Comparison of ENCODE assay signal across 10 cellular contexts in genomic region chr11:118051611-118052461, GRCh38. TPM values are rescaled to one million over a fixed set of nuclear protein-coding genes. Genes with fewer than 3 reads are reported as not detected.
DNase-seq lines count a peak whose midpoint lies in the region; ATAC-seq and TF ChIP-seq lines count a peak whose summit lies in the region.
"Had no signal": no experiment of that assay in that cellular context is flagged by ENCODE, and none has a peak within 500 bp of the region (broad histone marks: within the 10 kb centered on the region; RNA-seq: fewer than 3 reads in every experiment).

No MANE protein-coding gene starts in this region.

- H3K4me1 Mint-ChIP-seq in activated CD4-positive, alpha-beta memory T cell treated with anti-CD3 and anti-CD28 coated beads, Interleukin-2, amount 10 ng/mL, durations not matched to agents 7 days and 5 days, result peaks cover 62% of the 10 kb centered on the region
- peaks cover 63% of the 10 kb centered on the region for H3K4me1 Mint-ChIP-seq in stimulated activated effector memory CD8-positive, alpha-beta T cell treated with anti-CD3 and anti-CD28 coated beads, Interleukin-12 subunit alpha, Interleukin-12 subunit beta, amount 100 ng/mL, for 72 hours
- H3K4me1 Mint-ChIP-seq: WTC11 had no signal

- peaks cover 4% of the 10 kb centered on the region for H3K27me3 Mint-ChIP-seq in activated CD4-positive, alpha-beta memory T cell treated with anti-CD3 and anti-CD28 coated beads, Interleukin-2, amount 10 ng/mL, durations not matched to agents 7 days and 5 days

- peak; percentile 81 for DNase-seq in activated CD4-positive, alpha-beta memory T cell treated with anti-CD3 and anti-CD28 coated beads, Interleukin-2, amount 10 ng/mL, durations not matched to agents 7 days and 5 days
- DNase-seq in stimulated activated effector memory CD8-positive, alpha-beta T cell treated with anti-CD3 and anti-CD28 coated beads, Interleukin-12 subunit alpha, Interleukin-12 subunit beta, amount 100 ng/mL, for 72 hours (ENCODE audit: low spot score in 2 of 2), result peak in 1 of 2 donors; percentile 73
- DNase-seq in hepatocyte (ENCODE audit: low spot score), result no peak
- DNase-seq in NCI-H510A (lab: John Stamatoyannopoulos, UW), result no peak
- DNase-seq in anterior cingulate cortex (lab: John Stamatoyannopoulos, UW), result no peak

- no peaks in the 10 kb centered on the region for H3K9me2 ChIP-seq in hepatocyte (replicated peaks; ENCODE audit: insufficient read depth)

- H4K20me1 ChIP-seq in hepatocyte (ENCODE audit: insufficient read depth, poor library complexity, severe bottlenecking), result no peaks in the 10 kb centered on the region

- H2AFZ ChIP-seq in hepatocyte, result no peak overlapping the region

- no peaks in the 10 kb centered on the region for H3K9me3 Mint-ChIP-seq in activated CD4-positive, alpha-beta memory T cell treated with anti-CD3 and anti-CD28 coated beads, Interleukin-2, amount 10 ng/mL, durations not matched to agents 7 days and 5 days
- no peaks in the 10 kb centered on the region for H3K9me3 Mint-ChIP-seq in stimulated activated effector memory CD8-positive, alpha-beta T cell treated with anti-CD3 and anti-CD28 coated beads, Interleukin-12 subunit alpha, Interleukin-12 subunit beta, amount 100 ng/mL, for 72 hours
- H3K9me3 Mint-ChIP-seq: WTC11 had no signal

- CTCF ChIA-PET in activated CD4-positive, alpha-beta memory T cell treated with anti-CD3 and anti-CD28 coated beads, Interleukin-2, amount 10 ng/mL, durations not matched to agents 7 days and 5 days (lab: Charles Lee), result interaction anchor here (0.6 to 9.8 kb wide), 21 partner anchors 21 to 243 kb away, joined by 3 to 333 read pairs (median 14); partner anchors contain the start of genes FXYD2 and IL10RA

- POLR2A ChIA-PET in activated CD4-positive, alpha-beta memory T cell treated with anti-CD3 and anti-CD28 coated beads, Interleukin-2, amount 10 ng/mL, durations not matched to agents 7 days and 5 days (lab: Charles Lee), result interaction anchor here (0.6 to 7.2 kb wide), 20 partner anchors 11 to 626 kb away, joined by 3 to 681 read pairs (median 6); partner anchors contain the start of gene IL10RA

- no peak for TF ChIP-seq CTCF in hepatocyte (IDR thresholded peaks at IDR 0.05; ENCODE audit: poor library complexity)

- H3K27ac Mint-ChIP-seq in activated CD4-positive, alpha-beta memory T cell treated with anti-CD3 and anti-CD28 coated beads, Interleukin-2, amount 10 ng/mL, durations not matched to agents 7 days and 5 days, result peak overlapping the region; percentile 95
- peak overlapping the region; percentile 84 for H3K27ac Mint-ChIP-seq in stimulated activated effector memory CD8-positive, alpha-beta T cell treated with anti-CD3 and anti-CD28 coated beads, Interleukin-12 subunit alpha, Interleukin-12 subunit beta, amount 100 ng/mL, for 72 hours
- H3K27ac Mint-ChIP-seq: WTC11 had no signal

- 93% methylated on average over 16 of the region's 16 CpGs for WGBS in hepatocyte (ENCODE audit: low lambda C conversion rate, missing lambda C conversion rate)

- no peak overlapping the region for H3K4me2 ChIP-seq in hepatocyte

- no peak overlapping the region for H3K4me3 ChIP-seq in hepatocyte

- H3K4me3 Mint-ChIP-seq in activated CD4-positive, alpha-beta memory T cell treated with anti-CD3 and anti-CD28 coated beads, Interleukin-2, amount 10 ng/mL, durations not matched to agents 7 days and 5 days, result peak overlapping the region; percentile 45
- H3K4me3 Mint-ChIP-seq in stimulated activated effector memory CD8-positive, alpha-beta T cell treated with anti-CD3 and anti-CD28 coated beads, Interleukin-12 subunit alpha, Interleukin-12 subunit beta, amount 100 ng/mL, for 72 hours, result peak overlapping the region; percentile 51
- H3K4me3 Mint-ChIP-seq: WTC11 had no signal

- no peaks in the 10 kb centered on the region for H3K9me3 ChIP-seq in hepatocyte (ENCODE audit: low read depth)

- H3K27me3 ChIP-seq in hepatocyte, result no peaks in the 10 kb centered on the region

- H3K4me1 ChIP-seq in hepatocyte (ENCODE audit: insufficient read depth), result no peaks in the 10 kb centered on the region

- ATAC-seq in HG03280 (IDR thresholded peaks at IDR 0.05; ENCODE audit: unreplicated experiment) (peak; percentile 58), esophagus mucosa (peak; percentile 30), GM21825 (IDR thresholded peaks at IDR 0.05; ENCODE audit: unreplicated experiment) (no peak)
- ATAC-seq in stimulated activated effector memory CD8-positive, alpha-beta T cell treated with anti-CD3 and anti-CD28 coated beads, Interleukin-12 subunit alpha, Interleukin-12 subunit beta, amount 100 ng/mL, for 72 hours, result peak; percentile 88
- ATAC-seq: WTC11 had no signal

- no peaks in the 10 kb centered on the region for H3K79me2 ChIP-seq in hepatocyte

- no peaks in the 10 kb centered on the region for H3K36me3 ChIP-seq in hepatocyte (replicated peaks; ENCODE audit: insufficient read depth, low read depth)

- H3K36me3 Mint-ChIP-seq in activated CD4-positive, alpha-beta memory T cell treated with anti-CD3 and anti-CD28 coated beads, Interleukin-2, amount 10 ng/mL, durations not matched to agents 7 days and 5 days (ENCODE audit: low read depth), result no peaks in the 10 kb centered on the region
- H3K36me3 Mint-ChIP-seq in stimulated activated effector memory CD8-positive, alpha-beta T cell treated with anti-CD3 and anti-CD28 coated beads, Interleukin-12 subunit alpha, Interleukin-12 subunit beta, amount 100 ng/mL, for 72 hours, result peaks cover 6% of the 10 kb centered on the region
- H3K36me3 Mint-ChIP-seq: WTC11 had no signal

- no peak overlapping the region for H3K27ac ChIP-seq in hepatocyte

RNA-seq across cellular contexts. Expression of gene TMPRSS4, which starts 25.0 kb away (rescaled TPM):
- total RNA-seq in activated CD4-positive, alpha-beta memory T cell treated with anti-CD3 and anti-CD28 coated beads, Interleukin-2, amount 10 ng/mL, durations not matched to agents 7 days and 5 days, result under 1 TPM in 1 of 2 experiments, not detected in 1; 0.05 TPM
- total RNA-seq in esophagus mucosa (208 TPM), hepatocyte (10.9 and 12.9 TPM in 2 replicates)
- 12.1 and 16.2 TPM in 2 replicates for polyA plus RNA-seq in hepatocyte
- total RNA-seq: skeletal muscle tissue had no signal

RNA-seq across cellular contexts. Expression of gene SMIM35, which starts 34.9 kb away (rescaled TPM):
- under 1 TPM; 0.45 to 0.55 TPM for total RNA-seq in activated CD4-positive, alpha-beta memory T cell treated with anti-CD3 and anti-CD28 coated beads, Interleukin-2, amount 10 ng/mL, durations not matched to agents 7 days and 5 days
- total RNA-seq in esophagus mucosa (not detected), hepatocyte (0.03 TPM in 1 of 2 replicates, not detected in the other)
- polyA plus RNA-seq in hepatocyte, result not detected in 2 replicates
- total RNA-seq: skeletal muscle tissue, WTC11 had no signal

Comparison
In these comparisons a context has a peak if more than half of its experiments do, and no peak if none do; other contexts are left out.
1. RNA of gene TMPRSS4, which starts 25.0 kb away (total RNA-seq): 208 TPM in esophagus mucosa (single experiment); 10.9 to 12.9 TPM in hepatocyte and 0.05 TPM in activated CD4-positive, alpha-beta memory T cell treated with anti-CD3 and anti-CD28 coated beads, Interleukin-2, amount 10 ng/mL, durations not matched to agents 7 days and 5 days; every median in the first group is over 10 times any median in the second.